In genomic region chr6:144897441-144897921, GRCh38 we compare ENCODE assay signal across 12 cellular contexts.
DNase-seq lines count a peak whose midpoint lies in the region; ATAC-seq and TF ChIP-seq lines count a peak whose summit lies in the region.
"Had no signal": no experiment of that assay in that cellular context is flagged by ENCODE, and none has a peak within 500 bp of the region (broad histone marks: within the 10 kb centered on the region; RNA-seq: fewer than 3 reads in every experiment).

No MANE protein-coding gene starts in this region.

- H2AFZ ChIP-seq in mammary epithelial cell (ENCODE audit: low read depth, low read length): peak overlapping the region; percentile 63

- in situ Hi-C loops in mammary epithelial cell (cut with MboI; ENCODE audit: low sequenced_read_pairs in 2 of 2): no loop called here

- CTCF ChIA-PET in mammary epithelial cell (lab: Charles Lee; ENCODE audit: low non-redundant PET): no interaction called here

- BruUV-seq in mammary epithelial cell (replicated peaks; lab: Mats Ljungman, UMichigan): no TSS peak

- H3K9me3 ChIP-seq in mammary epithelial cell (replicated peaks; ENCODE audit: insufficient read depth, low read length) (no peaks in the 10 kb centered on the region), WERI-Rb-1 (ENCODE audit: severe bottlenecking) (no peaks in the 10 kb centered on the region)

- ATAC-seq in left colon: peak; percentile 73
- ATAC-seq: heart right ventricle had no signal

- H3K4me2 ChIP-seq in mammary epithelial cell (ENCODE audit: insufficient read depth, low read depth, low read length): peak overlapping the region; percentile 56

- peaks cover 24% of the 10 kb centered on the region for H3K4me1 ChIP-seq in mammary epithelial cell (ENCODE audit: insufficient read depth, low read length)
- H3K4me1 ChIP-seq: heart right ventricle had no signal

- H3K27ac ChIP-seq in mammary epithelial cell (ENCODE audit: insufficient read depth, low read depth, low read length): peak overlapping the region; percentile 83
- H3K27ac ChIP-seq in WERI-Rb-1: no peak overlapping the region
- H3K27ac ChIP-seq: heart right ventricle, SK-N-MC had no signal

- H3K27me3 ChIP-seq in mammary epithelial cell (ENCODE audit: insufficient read depth, low read length) (no peaks in the 10 kb centered on the region), WERI-Rb-1 (ENCODE audit: insufficient read depth, low read depth, severe bottlenecking) (no peaks in the 10 kb centered on the region)
- H3K27me3 ChIP-seq: heart right ventricle had no signal

- no peaks in the 10 kb centered on the region for H4K20me1 ChIP-seq in mammary epithelial cell (ENCODE audit: insufficient read depth, low read length)

- no peak overlapping the region for H3K4me3 ChIP-seq in mammary epithelial cell (replicated peaks in 1 of 3; ENCODE audit: insufficient read depth in 1 of 3, low read depth in 2 of 3, low read length in 3 of 3)
- H3K4me3 ChIP-seq in WERI-Rb-1 (ENCODE audit: low read depth, low read length): no peak overlapping the region
- H3K4me3 ChIP-seq: heart right ventricle, SK-N-MC had no signal

- no peak overlapping the region for H3K9ac ChIP-seq in mammary epithelial cell (ENCODE audit: insufficient read depth, low read length)

- 54% methylated on average over 4 of the region's 4 CpGs for WGBS in mammary epithelial cell (ENCODE audit: low coverage, missing lambda C conversion rate)

- H3K79me2 ChIP-seq in mammary epithelial cell (ENCODE audit: insufficient read depth, low read length): no peaks in the 10 kb centered on the region

- TF ChIP-seq CTCF in mammary epithelial cell (conservative IDR thresholded peaks at IDR 0.05 in 1 of 2, IDR thresholded peaks at IDR 0.05 in 1 of 2; ENCODE audit: extremely low read depth in 1 of 2, insufficient read depth in 1 of 2, low read depth in 1 of 2, low read length in 2 of 2) (no peak), WERI-Rb-1 (IDR thresholded peaks at IDR 0.05; ENCODE audit: low read depth, low read length) (no peak)

- intact Hi-C loops in mammary epithelial cell (cut with micrococcal nuclease) (no loop called here), left colon (cut with DNase I, micrococcal nuclease) (no loop called here)

- dilution Hi-C loops in mammary epithelial cell (cut with HindIII; ENCODE audit: low sequenced_read_pairs): no loop called here

- DNase-seq in AG20443 (ENCODE audit: low spot score) (peak; percentile 76), LoVo (ENCODE audit: low spot score) (peak; percentile 88), mammary epithelial cell (peak; percentile 80), left colon (no peak), NCI-H1048 (lab: John Stamatoyannopoulos, UW) (no peak), COLO668 (lab: John Stamatoyannopoulos, UW; ENCODE audit: unreplicated experiment) (no peak), NCI-H2081 (lab: John Stamatoyannopoulos, UW) (no peak), WERI-Rb-1 (no peak)
- DNase-seq: heart right ventricle, naive B cell, substantia nigra had no signal

- no peaks in the 10 kb centered on the region for H3K36me3 ChIP-seq in mammary epithelial cell (ENCODE audit: insufficient read depth, low read length)
- H3K36me3 ChIP-seq in WERI-Rb-1: no peaks in the 10 kb centered on the region
- H3K36me3 ChIP-seq: heart right ventricle had no signal

Comparison
In these comparisons a context has a peak if more than half of its experiments do, and no peak if none do; other contexts are left out.
1. DNase-seq: peak in AG20443 (single experiment), LoVo (single experiment) and mammary epithelial cell (single experiment); none in left colon (0 of 2), NCI-H1048 (single experiment), COLO668 (single experiment), NCI-H2081 (0 of 2) and WERI-Rb-1 (single experiment).